Comparison of ENCODE assay signal across 1 cellular context in genomic region chr12:11759894-11760293, GRCh38.
TF ChIP-seq lines count a peak whose summit lies in the region.

No MANE protein-coding gene starts in this region.

TF ChIP-seq in GM12878, 131 proteins besides CTCF, POLR2A, EP300 and RAD21 (continued from another document and continues in another):
- peak; percentile 77 for TF ChIP-seq ZNF592 (IDR thresholded peaks at IDR 0.05)
- TF ChIP-seq ZBTB11 (CRISPR knock-in tag; IDR thresholded peaks at IDR 0.05): no peak
- TF ChIP-seq PKNOX1 (IDR thresholded peaks at IDR 0.05): no peak
- no peak for TF ChIP-seq IKZF1 (conservative IDR thresholded peaks at IDR 0.05)
- no peak for TF ChIP-seq CEBPZ (IDR thresholded peaks at IDR 0.05; ENCODE audit: low read depth, low read length)
- TF ChIP-seq ZNF687 (IDR thresholded peaks at IDR 0.05): peak; percentile 37; the same call in 1 of the 2 replicates
- TF ChIP-seq SUZ12 (IDR thresholded peaks at IDR 0.05; ENCODE audit: unreplicated experiment): no peak
- TF ChIP-seq YY1 (IDR thresholded peaks at IDR 0.05; ENCODE audit: low read depth, low read length): no peak
- no peak for TF ChIP-seq CREB1 (IDR thresholded peaks at IDR 0.05; ENCODE audit: low read depth)
- no peak for TF ChIP-seq NR2C1 (IDR thresholded peaks at IDR 0.05)
- no peak for TF ChIP-seq REST (IDR thresholded peaks at IDR 0.05; ENCODE audit: low read depth, low read length)
- no peak for TF ChIP-seq SREBF1 (IDR thresholded peaks at IDR 0.05; ENCODE audit: low read length)
- no peak for TF ChIP-seq E2F8 (IDR thresholded peaks at IDR 0.05; ENCODE audit: low read depth, partially characterized antibody)
- TF ChIP-seq PBX3 (IDR thresholded peaks at IDR 0.05; ENCODE audit: insufficient replicate concordance, low read depth, low read length): no peak
- no peak for TF ChIP-seq PML (IDR thresholded peaks at IDR 0.05; ENCODE audit: low read length)
- no peak for TF ChIP-seq TCF3 (IDR thresholded peaks at IDR 0.05; ENCODE audit: borderline replicate concordance, insufficient read depth, low read depth, low read length)
- TF ChIP-seq EED (IDR thresholded peaks at IDR 0.05; ENCODE audit: low read depth): no peak
- no peak for TF ChIP-seq MTA3 (IDR thresholded peaks at IDR 0.05; ENCODE audit: borderline replicate concordance, low read length)
- TF ChIP-seq IRF3 (IDR thresholded peaks at IDR 0.05): no peak
- no peak for TF ChIP-seq ZNF384 (IDR thresholded peaks at IDR 0.05; ENCODE audit: borderline replicate concordance, low read depth, low read length)
- no peak for TF ChIP-seq USF1 (IDR thresholded peaks at IDR 0.05; ENCODE audit: borderline replicate concordance, extremely low read length, insufficient read depth, low read depth, low read length)
